ENCODE assay signal across 2 cellular contexts in the genomic region with DNA sequence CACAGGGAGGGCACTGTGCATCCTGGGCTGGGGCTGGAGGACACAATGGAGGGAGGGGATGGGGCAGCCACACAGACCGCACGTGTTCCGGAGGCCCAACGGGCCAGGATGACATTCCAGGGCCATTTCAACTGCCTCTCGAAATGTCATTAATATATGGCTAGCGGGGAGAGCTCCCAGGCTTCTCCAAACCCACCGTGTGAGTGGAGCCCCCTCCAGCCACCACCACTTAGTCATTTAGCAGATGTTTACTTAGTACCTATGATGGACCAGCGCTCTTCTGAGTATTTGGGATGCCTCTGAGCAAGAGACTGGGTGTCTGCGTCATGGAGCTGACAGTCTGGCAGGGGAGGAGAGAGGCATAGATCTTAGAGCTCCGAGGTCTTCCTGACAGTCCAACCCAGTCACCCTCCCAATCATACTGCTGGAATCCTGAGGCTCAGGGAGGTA.
TF ChIP-seq lines count a peak whose summit lies in the region.

No MANE protein-coding gene starts in this region.

TF ChIP-seq in HepG2, 621 proteins besides CTCF, POLR2A, EP300 and RAD21 (continues in another document):
- TF ChIP-seq SP2 (CRISPR knock-in tag; IDR thresholded peaks at IDR 0.05), result no peak
- no peak for TF ChIP-seq ZNF749 (CRISPR knock-in tag; IDR thresholded peaks at IDR 0.05; ENCODE audit: borderline replicate concordance)
- no peak for TF ChIP-seq KMT2B (CRISPR knock-in tag; IDR thresholded peaks at IDR 0.05)
- TF ChIP-seq, protein P1, sequence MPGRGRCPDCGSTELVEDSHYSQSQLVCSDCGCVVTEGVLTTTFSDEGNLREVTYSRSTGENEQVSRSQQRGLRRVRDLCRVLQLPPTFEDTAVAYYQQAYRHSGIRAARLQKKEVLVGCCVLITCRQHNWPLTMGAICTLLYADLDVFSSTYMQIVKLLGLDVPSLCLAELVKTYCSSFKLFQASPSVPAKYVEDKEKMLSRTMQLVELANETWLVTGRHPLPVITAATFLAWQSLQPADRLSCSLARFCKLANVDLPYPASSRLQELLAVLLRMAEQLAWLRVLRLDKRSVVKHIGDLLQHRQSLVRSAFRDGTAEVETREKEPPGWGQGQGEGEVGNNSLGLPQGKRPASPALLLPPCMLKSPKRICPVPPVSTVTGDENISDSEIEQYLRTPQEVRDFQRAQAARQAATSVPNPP (CRISPR knock-in tag; IDR thresholded peaks at IDR 0.05), result no peak
- TF ChIP-seq ZNF761 (CRISPR knock-in tag; conservative IDR thresholded peaks at IDR 0.05), result no peak
- TF ChIP-seq GTF2F1 (IDR thresholded peaks at IDR 0.05; ENCODE audit: low read length), result no peak
- TF ChIP-seq SNAI1 (CRISPR knock-in tag; IDR thresholded peaks at IDR 0.05; ENCODE audit: borderline replicate concordance), result no peak
- TF ChIP-seq ELF1 (CRISPR knock-in tag; IDR thresholded peaks at IDR 0.05), result no peak
- TF ChIP-seq, protein P2, sequence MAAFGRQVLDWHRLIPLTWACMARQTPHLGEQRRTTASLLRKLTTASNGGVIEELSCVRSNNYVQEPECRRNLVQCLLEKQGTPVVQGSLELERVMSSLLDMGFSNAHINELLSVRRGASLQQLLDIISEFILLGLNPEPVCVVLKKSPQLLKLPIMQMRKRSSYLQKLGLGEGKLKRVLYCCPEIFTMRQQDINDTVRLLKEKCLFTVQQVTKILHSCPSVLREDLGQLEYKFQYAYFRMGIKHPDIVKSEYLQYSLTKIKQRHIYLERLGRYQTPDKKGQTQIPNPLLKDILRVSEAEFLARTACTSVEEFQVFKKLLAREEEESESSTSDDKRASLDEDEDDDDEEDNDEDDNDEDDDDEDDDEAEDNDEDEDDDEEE (CRISPR knock-in tag; IDR thresholded peaks at IDR 0.05), result no peak
- TF ChIP-seq, protein P3, sequence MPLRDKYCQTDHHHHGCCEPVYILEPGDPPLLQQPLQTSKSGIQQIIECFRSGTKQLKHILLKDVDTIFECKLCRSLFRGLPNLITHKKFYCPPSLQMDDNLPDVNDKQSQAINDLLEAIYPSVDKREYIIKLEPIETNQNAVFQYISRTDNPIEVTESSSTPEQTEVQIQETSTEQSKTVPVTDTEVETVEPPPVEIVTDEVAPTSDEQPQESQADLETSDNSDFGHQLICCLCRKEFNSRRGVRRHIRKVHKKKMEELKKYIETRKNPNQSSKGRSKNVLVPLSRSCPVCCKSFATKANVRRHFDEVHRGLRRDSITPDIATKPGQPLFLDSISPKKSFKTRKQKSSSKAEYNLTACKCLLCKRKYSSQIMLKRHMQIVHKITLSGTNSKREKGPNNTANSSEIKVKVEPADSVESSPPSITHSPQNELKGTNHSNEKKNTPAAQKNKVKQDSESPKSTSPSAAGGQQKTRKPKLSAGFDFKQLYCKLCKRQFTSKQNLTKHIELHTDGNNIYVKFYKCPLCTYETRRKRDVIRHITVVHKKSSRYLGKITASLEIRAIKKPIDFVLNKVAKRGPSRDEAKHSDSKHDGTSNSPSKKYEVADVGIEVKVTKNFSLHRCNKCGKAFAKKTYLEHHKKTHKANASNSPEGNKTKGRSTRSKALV (CRISPR knock-in tag; IDR thresholded peaks at IDR 0.05), result no peak
- TF ChIP-seq ZNF776 (CRISPR knock-in tag; IDR thresholded peaks at IDR 0.05), result no peak
- TF ChIP-seq, protein P4, sequence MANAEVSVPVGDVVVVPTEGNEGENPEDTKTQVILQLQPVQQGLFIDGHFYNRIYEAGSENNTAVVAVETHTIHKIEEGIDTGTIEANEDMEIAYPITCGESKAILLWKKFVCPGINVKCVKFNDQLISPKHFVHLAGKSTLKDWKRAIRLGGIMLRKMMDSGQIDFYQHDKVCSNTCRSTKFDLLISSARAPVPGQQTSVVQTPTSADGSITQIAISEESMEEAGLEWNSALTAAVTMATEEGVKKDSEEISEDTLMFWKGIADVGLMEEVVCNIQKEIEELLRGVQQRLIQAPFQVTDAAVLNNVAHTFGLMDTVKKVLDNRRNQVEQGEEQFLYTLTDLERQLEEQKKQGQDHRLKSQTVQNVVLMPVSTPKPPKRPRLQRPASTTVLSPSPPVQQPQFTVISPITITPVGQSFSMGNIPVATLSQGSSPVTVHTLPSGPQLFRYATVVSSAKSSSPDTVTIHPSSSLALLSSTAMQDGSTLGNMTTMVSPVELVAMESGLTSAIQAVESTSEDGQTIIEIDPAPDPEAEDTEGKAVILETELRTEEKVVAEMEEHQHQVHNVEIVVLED (CRISPR knock-in tag; IDR thresholded peaks at IDR 0.05; ENCODE audit: borderline replicate concordance), result no peak
- no peak for TF ChIP-seq YEATS2 (CRISPR knock-in tag; IDR thresholded peaks at IDR 0.05; ENCODE audit: borderline replicate concordance)
- TF ChIP-seq ZC3H13 (CRISPR knock-in tag; IDR thresholded peaks at IDR 0.05), result no peak
- TF ChIP-seq ERF (CRISPR knock-in tag; IDR thresholded peaks at IDR 0.05), result no peak
- no peak for TF ChIP-seq ZMAT3 (CRISPR knock-in tag; conservative IDR thresholded peaks at IDR 0.05)

TF ChIP-seq in endothelial cell of umbilical vein, 7 proteins besides CTCF, POLR2A, EP300 and RAD21:
- TF ChIP-seq JUN (IDR thresholded peaks at IDR 0.05; ENCODE audit: borderline replicate concordance, insufficient read depth, insufficient read length, low read depth), result no peak
- TF ChIP-seq EZH2 (IDR thresholded peaks at IDR 0.05; ENCODE audit: borderline replicate concordance, low read depth, low read length, severe bottlenecking), result no peak
- TF ChIP-seq MYC (IDR thresholded peaks at IDR 0.05; ENCODE audit: low read depth, low read length), result no peak
- no peak for TF ChIP-seq GATA2 (IDR thresholded peaks at IDR 0.05; ENCODE audit: insufficient read depth, insufficient read length, low read depth, low read length)
- TF ChIP-seq FOS (IDR thresholded peaks at IDR 0.05; ENCODE audit: borderline replicate concordance, insufficient read depth, low read length), result no peak
- TF ChIP-seq, protein P5, sequence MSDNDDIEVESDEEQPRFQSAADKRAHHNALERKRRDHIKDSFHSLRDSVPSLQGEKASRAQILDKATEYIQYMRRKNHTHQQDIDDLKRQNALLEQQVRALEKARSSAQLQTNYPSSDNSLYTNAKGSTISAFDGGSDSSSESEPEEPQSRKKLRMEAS (IDR thresholded peaks at IDR 0.05; ENCODE audit: insufficient read depth, insufficient read length), result no peak
- no peak for TF ChIP-seq POLR2AphosphoS5 (IDR thresholded peaks at IDR 0.05; ENCODE audit: insufficient read depth, low read depth, low read length)
TF ChIP-seq in endothelial cell of umbilical vein: peak in this region for 0.
